In genomic region chr5:431001-431710, GRCh38 we compare ENCODE assay signal across 1 cellular context.
TF ChIP-seq lines count a peak whose summit lies in the region.

No MANE protein-coding gene starts in this region.

TF ChIP-seq in GM23338, 12 proteins besides CTCF, POLR2A, EP300 and RAD21 (continued from another document):
- TF ChIP-seq, protein P1, sequence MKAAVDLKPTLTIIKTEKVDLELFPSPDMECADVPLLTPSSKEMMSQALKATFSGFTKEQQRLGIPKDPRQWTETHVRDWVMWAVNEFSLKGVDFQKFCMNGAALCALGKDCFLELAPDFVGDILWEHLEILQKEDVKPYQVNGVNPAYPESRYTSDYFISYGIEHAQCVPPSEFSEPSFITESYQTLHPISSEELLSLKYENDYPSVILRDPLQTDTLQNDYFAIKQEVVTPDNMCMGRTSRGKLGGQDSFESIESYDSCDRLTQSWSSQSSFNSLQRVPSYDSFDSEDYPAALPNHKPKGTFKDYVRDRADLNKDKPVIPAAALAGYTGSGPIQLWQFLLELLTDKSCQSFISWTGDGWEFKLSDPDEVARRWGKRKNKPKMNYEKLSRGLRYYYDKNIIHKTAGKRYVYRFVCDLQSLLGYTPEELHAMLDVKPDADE (IDR thresholded peaks at IDR 0.05) = no peak
- TF ChIP-seq REST (IDR thresholded peaks at IDR 0.05; ENCODE audit: unreplicated experiment) = no peak
- TF ChIP-seq EZH2phosphoT487 (IDR thresholded peaks at IDR 0.05; ENCODE audit: unreplicated experiment) = no peak
- TF ChIP-seq ZNF331 (CRISPR knock-in tag; IDR thresholded peaks at IDR 0.05; ENCODE audit: low read depth) = no peak
- no peak for TF ChIP-seq EZH2 (IDR thresholded peaks at IDR 0.05; ENCODE audit: low read depth, unreplicated experiment)
- no peak for TF ChIP-seq ZNF114 (CRISPR knock-in tag; IDR thresholded peaks at IDR 0.05)
- TF ChIP-seq POLR2AphosphoS5 (IDR thresholded peaks at IDR 0.05; ENCODE audit: low read depth) = no peak
